In genomic region chr19:10717356-10718204, GRCh38 we compare ENCODE assay signal across 1 cellular context.
TF ChIP-seq lines count a peak whose summit lies in the region.

Gene DNM2, plus strand, starts transcription at chr19:10718079. Its CDS starts 164 bp downstream, at chr19:10718243.

TF ChIP-seq in K562, 482 proteins besides CTCF, POLR2A, EP300 and RAD21 (continued from another document and continues in another):
- TF ChIP-seq MAX (CRISPR knock-in tag; IDR thresholded peaks at IDR 0.05) (no peak), ATF1 (CRISPR knock-in tag; IDR thresholded peaks at IDR 0.05) (no peak), ATF1 (tag; IDR thresholded peaks at IDR 0.05) (peak; percentile 97), KDM5B (IDR thresholded peaks at IDR 0.05; ENCODE audit: insufficient replicate concordance, low read depth, low read length) (peak; percentile 78), BRD4 (IDR thresholded peaks at IDR 0.05) (no peak), STAT5B (CRISPR knock-in tag; IDR thresholded peaks at IDR 0.05) (no peak), FOXA1 (IDR thresholded peaks at IDR 0.05; ENCODE audit: borderline replicate concordance) (no peak), GABPA (tag; conservative IDR thresholded peaks at IDR 0.05; ENCODE audit: low read depth) (peak; percentile 93), L3MBTL2 (IDR thresholded peaks at IDR 0.05) (peak; percentile 81; the same call in 1 of the 2 replicates), MEF2D (tag; conservative IDR thresholded peaks at IDR 0.05; ENCODE audit: low read depth) (peak; percentile 92), ZNF644 (tag; IDR thresholded peaks at IDR 0.05; ENCODE audit: low read depth) (no peak), ZBTB26 (CRISPR knock-in tag; IDR thresholded peaks at IDR 0.05) (no peak), ZNF140 (CRISPR knock-in tag; IDR thresholded peaks at IDR 0.05) (no peak), STAT6 (CRISPR knock-in tag; IDR thresholded peaks at IDR 0.05) (no peak; the same call in 1 of the 2 replicates), BACH1 (tag; IDR thresholded peaks at IDR 0.05) (no peak; the same call in 1 of the 2 replicates), BRF2 (IDR thresholded peaks at IDR 0.05; ENCODE audit: borderline replicate concordance, insufficient read depth, insufficient read length) (no peak), YBX1 (IDR thresholded peaks at IDR 0.05) (no peak), PHF21A (IDR thresholded peaks at IDR 0.05; ENCODE audit: borderline replicate concordance, low read depth) (no peak), CEBPG (CRISPR knock-in tag; IDR thresholded peaks at IDR 0.05) (peak; percentile 86), CEBPG (tag; conservative IDR thresholded peaks at IDR 0.05 in 1 of 2, IDR thresholded peaks at IDR 0.05 in 1 of 2) (peak; percentile 96 to 99), C11orf30 (IDR thresholded peaks at IDR 0.05; ENCODE audit: low read depth) (no peak), KLF6 (CRISPR knock-in tag; IDR thresholded peaks at IDR 0.05; ENCODE audit: borderline replicate concordance) (no peak), PTTG1 (tag; IDR thresholded peaks at IDR 0.05; ENCODE audit: low read depth) (no peak), HLTF (IDR thresholded peaks at IDR 0.05) (no peak), ZBTB11 (CRISPR knock-in tag; IDR thresholded peaks at IDR 0.05) (no peak), FOS (IDR thresholded peaks at IDR 0.05; ENCODE audit: extremely low read depth, insufficient read length) (peak; percentile 100), HDAC3 (IDR thresholded peaks at IDR 0.05; ENCODE audit: borderline replicate concordance, partially characterized antibody) (no peak), NBN (IDR thresholded peaks at IDR 0.05; ENCODE audit: low read depth) (no peak; the same call in 1 of the 2 replicates), PRMT5 (CRISPR knock-in tag; IDR thresholded peaks at IDR 0.05) (no peak), TEAD2 (tag; IDR thresholded peaks at IDR 0.05) (no peak), CREB1 (IDR thresholded peaks at IDR 0.05) (peak; percentile 78), CREB1 (CRISPR knock-in tag; IDR thresholded peaks at IDR 0.05) (peak; percentile 82), KLF13 (tag; IDR thresholded peaks at IDR 0.05; ENCODE audit: borderline replicate concordance, low read depth) (no peak), PRDM10 (IDR thresholded peaks at IDR 0.05; ENCODE audit: partially characterized antibody) (peak; percentile 97), THAP7 (CRISPR knock-in tag; IDR thresholded peaks at IDR 0.05) (no peak), CTCFL (IDR thresholded peaks at IDR 0.05; ENCODE audit: borderline replicate concordance, insufficient read depth, low read depth, low read length, poor library complexity, severe bottlenecking) (peak; percentile 8), TBL1XR1 (IDR thresholded peaks at IDR 0.05; ENCODE audit: low read length in 2 of 2) (no peak; a peak in 1 of 4 replicates), SRSF3 (IDR thresholded peaks at IDR 0.05; ENCODE audit: insufficient read depth, low read length) (no peak), ETV5 (CRISPR knock-in tag; IDR thresholded peaks at IDR 0.05; ENCODE audit: low read depth) (no peak)
